ENCODE assay signal across 8 cellular contexts in the genomic region with DNA sequence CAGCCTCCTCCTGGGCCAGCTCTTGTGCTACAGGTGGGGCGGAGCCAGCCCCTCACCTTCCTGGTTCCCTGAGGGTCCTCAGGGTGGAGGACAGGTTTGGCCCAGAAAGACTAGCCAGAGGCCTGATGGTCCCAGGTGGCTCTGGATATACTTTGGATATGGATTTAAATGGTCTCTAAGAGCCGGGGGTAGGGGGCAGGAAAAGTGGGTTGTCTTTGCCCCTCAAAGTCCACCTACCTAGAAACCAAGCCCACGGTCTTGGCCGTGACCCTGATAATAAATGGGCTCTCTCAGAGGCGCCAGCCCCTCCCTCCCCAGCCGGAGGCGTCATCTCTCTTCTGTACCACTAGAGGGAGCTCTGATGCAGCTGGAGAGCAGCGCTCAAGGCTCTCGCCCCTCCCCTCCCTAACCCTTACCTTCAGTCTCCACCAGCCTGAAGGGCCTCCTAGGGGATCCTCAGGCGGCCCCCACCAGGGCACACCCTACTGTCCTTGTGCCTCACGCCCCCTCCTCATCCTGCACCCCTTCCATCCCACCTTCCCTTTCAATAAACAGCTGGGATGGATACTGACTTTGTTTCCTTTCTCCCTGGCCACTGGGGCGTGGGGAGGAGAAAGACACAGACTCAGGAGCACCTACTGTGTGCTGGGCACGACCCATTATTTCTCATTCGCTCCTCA. TPM values are rescaled to one million over a fixed set of nuclear protein-coding genes. Genes with fewer than 3 reads are reported as not detected.
DNase-seq lines count a peak whose midpoint lies in the region; ATAC-seq and TF ChIP-seq lines count a peak whose summit lies in the region.

No MANE protein-coding gene starts in this region.

- DNase-seq in Caki2 (ENCODE audit: low read depth): peak; percentile 74
- peak; percentile 65 for DNase-seq in Jurkat, Clone E6-1 (ENCODE audit: low read depth, low spot score)
- peak; percentile 62 for DNase-seq in activated T-cell treated with anti-CD3 and anti-CD28 coated beads for 1 hour (ENCODE audit: low read depth)
- no peak for DNase-seq in esophagus muscularis mucosa (ENCODE audit: extremely low spot score)
- peak; percentile 82 for DNase-seq in nephron progenitor cell
- DNase-seq in stimulated activated naive CD8-positive, alpha-beta T cell treated with anti-CD3 and anti-CD28 coated beads, Interleukin-15, amount 100 ng/mL, for 72 hours: peak; percentile 83 to 84

- H4K20me1 ChIP-seq in OCI-LY1 (ENCODE audit: insufficient read depth, low read length): no peaks in the 10 kb centered on the region

- 13% methylated on average over 14 of the region's 14 CpGs for WGBS in esophagus muscularis mucosa

- peak; percentile 90 for TF ChIP-seq CTCF in OCI-LY1 (IDR thresholded peaks at IDR 0.05; ENCODE audit: low read length)
- TF ChIP-seq CTCF in esophagus muscularis mucosa (IDR thresholded peaks at IDR 0.05): peak; percentile 87 to 97 (median 89)
- peak; percentile 98 for TF ChIP-seq CTCF in nephron progenitor cell (IDR thresholded peaks at IDR 0.05)

- peak; percentile 96 for ATAC-seq in GM21423 (IDR thresholded peaks at IDR 0.05; ENCODE audit: unreplicated experiment)
- ATAC-seq in stimulated activated naive CD8-positive, alpha-beta T cell treated with anti-CD3 and anti-CD28 coated beads, Interleukin-15, amount 100 ng/mL, for 72 hours: peak; percentile 96

- H3F3A ChIP-seq in OCI-LY1 (ENCODE audit: insufficient read depth, low read length): no peaks in the 10 kb centered on the region

- peaks cover 8% of the 10 kb centered on the region for H3K36me3 Mint-ChIP-seq in nephron progenitor cell (ENCODE audit: low read depth)

- H3K4me1 ChIP-seq in OCI-LY1 (ENCODE audit: insufficient read depth, low read length, severe bottlenecking) (peaks cover 7% of the 10 kb centered on the region), esophagus muscularis mucosa (peaks cover 0 to 13% (median 8%) of the 10 kb centered on the region in 4 donors)

- no peak overlapping the region for H3K27ac ChIP-seq in OCI-LY1 (ENCODE audit: low read depth, low read length, poor library complexity, severe bottlenecking)
- H3K27ac ChIP-seq in esophagus muscularis mucosa (replicated peaks in 1 of 4): no peak overlapping the region

- H3K9me3 ChIP-seq in OCI-LY1 (ENCODE audit: low read length) (no peaks in the 10 kb centered on the region), esophagus muscularis mucosa (no peaks in the 10 kb centered on the region)

- intact Hi-C loops in esophagus muscularis mucosa (cut with DNase I): loop anchor here (5.0 to 10.0 kb wide), 3 partner anchors 53 to 380 kb away; a partner anchor contains a TSS

- H3K9me3 Mint-ChIP-seq in nephron progenitor cell: no peaks in the 10 kb centered on the region
- H3K9me3 Mint-ChIP-seq in stimulated activated naive CD8-positive, alpha-beta T cell treated with anti-CD3 and anti-CD28 coated beads, Interleukin-15, amount 100 ng/mL, for 72 hours: no peaks in the 10 kb centered on the region

- H3K27me3 ChIP-seq in OCI-LY1 (ENCODE audit: insufficient read depth, low read length) (peaks cover 5% of the 10 kb centered on the region; the same call in 1 of the 2 replicates), esophagus muscularis mucosa (no peaks in the 10 kb centered on the region)

- TF ChIP-seq POLR2A in esophagus muscularis mucosa (IDR thresholded peaks at IDR 0.05; ENCODE audit: low read depth): no peak

- no peak overlapping the region for H3K27ac Mint-ChIP-seq in nephron progenitor cell
- peak overlapping the region in 1 of 2 donors; percentile 79 for H3K27ac Mint-ChIP-seq in stimulated activated naive CD8-positive, alpha-beta T cell treated with anti-CD3 and anti-CD28 coated beads, Interleukin-15, amount 100 ng/mL, for 72 hours

- in situ Hi-C loops in Caki2 (cut with HindIII; ENCODE audit: low pct_unique_long_range_greater_than_20kb, low sequenced_read_pairs): no loop called here

- H3K9ac ChIP-seq in OCI-LY1 (ENCODE audit: low read length): no peak overlapping the region

- H3K9me2 ChIP-seq in OCI-LY1 (ENCODE audit: low read depth, low read length): no peaks in the 10 kb centered on the region

- H3K4me1 Mint-ChIP-seq in nephron progenitor cell: peaks cover 18% of the 10 kb centered on the region
- H3K4me1 Mint-ChIP-seq in stimulated activated naive CD8-positive, alpha-beta T cell treated with anti-CD3 and anti-CD28 coated beads, Interleukin-15, amount 100 ng/mL, for 72 hours: peaks cover 6% of the 10 kb centered on the region

- no peak overlapping the region for H2AFZ ChIP-seq in OCI-LY1 (ENCODE audit: low read length)

- H3K27me3 Mint-ChIP-seq in nephron progenitor cell (ENCODE audit: low read depth, poor library complexity): peaks cover 9% of the 10 kb centered on the region
- no peaks in the 10 kb centered on the region for H3K27me3 Mint-ChIP-seq in stimulated activated naive CD8-positive, alpha-beta T cell treated with anti-CD3 and anti-CD28 coated beads, Interleukin-15, amount 100 ng/mL, for 72 hours

- no peak overlapping the region for H3K4me2 ChIP-seq in OCI-LY1 (ENCODE audit: low read length)

- peaks cover 4% of the 10 kb centered on the region for H3K36me3 ChIP-seq in OCI-LY1 (ENCODE audit: insufficient read depth, low read length)
- H3K36me3 ChIP-seq in esophagus muscularis mucosa: peaks cover 0 to 40% (median 17%) of the 10 kb centered on the region in 4 donors

- no peaks in the 10 kb centered on the region for H3K79me2 ChIP-seq in OCI-LY1 (ENCODE audit: insufficient read depth, low read length)

- no peak for TF ChIP-seq EP300 in esophagus muscularis mucosa (IDR thresholded peaks at IDR 0.05)

- H3K4me3 Mint-ChIP-seq in nephron progenitor cell: no peak overlapping the region
- H3K4me3 Mint-ChIP-seq in stimulated activated naive CD8-positive, alpha-beta T cell treated with anti-CD3 and anti-CD28 coated beads, Interleukin-15, amount 100 ng/mL, for 72 hours: no peak overlapping the region

- no peak overlapping the region for H3K4me3 ChIP-seq in Jurkat, Clone E6-1 (ENCODE audit: low read length)
- H3K4me3 ChIP-seq in OCI-LY1 (ENCODE audit: low read depth, low read length, poor library complexity, severe bottlenecking) (no peak overlapping the region), esophagus muscularis mucosa (no peak overlapping the region)

RNA-seq across cellular contexts. Expression of a gene that starts 7.5 kb away (rescaled TPM):
- 0.74 and 5.3 TPM in 2 replicates for total RNA-seq in Caki2 (2014; rRNA removed; shearing (Covaris generic); ENCODE audit: low replicate concordance)
- not detected for polyA plus RNA-seq in Jurkat, Clone E6-1 (2012; ENCODE audit: insufficient read depth, insufficient read length)
- 10 to 100 TPM; 20.8 to 72.8 (median 48.9) TPM for total RNA-seq in esophagus muscularis mucosa

RNA-seq across cellular contexts. Expression of a gene that starts 26.1 kb away (rescaled TPM):
- total RNA-seq in Caki2 (2014; rRNA removed; shearing (Covaris generic); ENCODE audit: low replicate concordance): 170 and 190 TPM in 2 replicates
- polyA plus RNA-seq in Jurkat, Clone E6-1 (2012; ENCODE audit: insufficient read depth, insufficient read length): 19.0 TPM
- 1 to 10 TPM in 3 of 4 donors, under 1 TPM in 1; 0.83 to 6.8 (median 4.0) TPM for total RNA-seq in esophagus muscularis mucosa

RNA-seq across cellular contexts. Expression of a gene that starts 29.1 kb away (rescaled TPM):
- 4.2 and 9.4 TPM in 2 replicates for total RNA-seq in Caki2 (2014; rRNA removed; shearing (Covaris generic); ENCODE audit: low replicate concordance)
- 18.5 TPM for polyA plus RNA-seq in Jurkat, Clone E6-1 (2012; ENCODE audit: insufficient read depth, insufficient read length)
- 10 to 100 TPM in 1 of 4 donors, 1 to 10 TPM in 3; 3.5 to 14.4 (median 7.2) TPM for total RNA-seq in esophagus muscularis mucosa

RNA-seq across cellular contexts. Expression of a gene that starts 53.7 kb away (rescaled TPM):
- total RNA-seq in Caki2 (2014; rRNA removed; shearing (Covaris generic); ENCODE audit: low replicate concordance): 245 and 298 TPM in 2 replicates
- polyA plus RNA-seq in Jurkat, Clone E6-1 (2012; ENCODE audit: insufficient read depth, insufficient read length): 112 TPM
- total RNA-seq in esophagus muscularis mucosa: 10 to 100 TPM; 75.7 to 85.6 (median 80.7) TPM

RNA-seq across cellular contexts. Expression of a gene that starts 57.1 kb away (rescaled TPM):
- 27.1 and 33.4 TPM in 2 replicates for total RNA-seq in Caki2 (2014; rRNA removed; shearing (Covaris generic); ENCODE audit: low replicate concordance)
- polyA plus RNA-seq in Jurkat, Clone E6-1 (2012; ENCODE audit: insufficient read depth, insufficient read length): 22.0 TPM
- total RNA-seq in esophagus muscularis mucosa: 10 to 100 TPM; 13.3 to 29.9 (median 19.7) TPM

Comparison
In these comparisons a context has a peak if more than half of its experiments do, and no peak if none do; other contexts are left out.
1. RNA of a gene that starts 26.1 kb away (total RNA-seq): 170 to 190 TPM in Caki2; 0.83 to 6.8 TPM in esophagus muscularis mucosa; every median in the first group is over 10 times any median in the second.
2. Peak in every context shown above with its lines, with median percentiles within 50 percentile points of each other: CTCF ChIP-seq.